In the genomic region with DNA sequence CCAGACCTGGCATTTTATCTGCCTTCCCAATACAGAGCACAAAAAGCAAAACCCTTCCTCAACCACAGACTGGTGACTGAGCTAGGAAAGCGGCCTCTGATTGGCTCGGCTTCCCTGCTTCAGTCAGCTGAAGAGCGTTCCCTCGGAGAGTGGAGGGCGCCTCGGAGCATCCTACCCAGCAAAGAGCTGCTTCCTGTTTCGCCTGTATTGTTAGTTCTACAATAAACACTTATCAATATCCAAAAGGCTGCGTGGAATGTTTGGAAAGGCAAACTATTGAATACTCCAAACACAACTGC, we compare ENCODE assay signal across 9 cellular contexts.
DNase-seq lines count a peak whose midpoint lies in the region; ATAC-seq, FAIRE-seq and TF ChIP-seq lines count a peak whose summit lies in the region.
"Had no signal": no experiment of that assay in that cellular context is flagged by ENCODE, and none has a peak within 500 bp of the region (broad histone marks: within the 10 kb centered on the region; RNA-seq: fewer than 3 reads in every experiment).

No MANE protein-coding gene starts in this region.

- no peak for TF ChIP-seq CTCF in cardiac muscle cell (IDR thresholded peaks at IDR 0.05; ENCODE audit: low read depth, low read length)
- TF ChIP-seq CTCF in thoracic aorta (IDR thresholded peaks at IDR 0.05): no peak

- no peak overlapping the region for H3K27ac Mint-ChIP-seq in activated CD4-positive, alpha-beta T cell treated with anti-CD3 and anti-CD28 coated beads for 36 hours
- H3K27ac Mint-ChIP-seq: activated CD4-positive, alpha-beta T cell treated with anti-CD3 and anti-CD28 coated beads, Interleukin-2, amount 10 ng/mL, durations not matched to agents 24 days and 14 days had no signal

- no peaks in the 10 kb centered on the region for H3K36me3 Mint-ChIP-seq in activated CD4-positive, alpha-beta T cell treated with anti-CD3 and anti-CD28 coated beads for 36 hours (ENCODE audit: low read depth)

- DNase-seq in activated CD4-positive, alpha-beta T cell treated with anti-CD3 and anti-CD28 coated beads for 36 hours: no peak
- no peak for DNase-seq in activated CD4-positive, alpha-beta T cell treated with anti-CD3 and anti-CD28 coated beads for 48 hours
- DNase-seq in cardiac muscle cell (ENCODE audit: low read depth in 1 of 2, low spot score in 1 of 2) (peak; percentile 30 to 34), thoracic aorta (ENCODE audit: low spot score) (no peak), UCSD-AML1 (lab: John Stamatoyannopoulos, UW; ENCODE audit: unreplicated experiment) (no peak), RCC 7860 (ENCODE audit: low spot score) (no peak)
- no peak for DNase-seq in activated effector memory CD4-positive, alpha-beta T cell treated with Interleukin-2 at 50 U/mL for 16 hours
- DNase-seq: activated CD4-positive, alpha-beta T cell treated with anti-CD3 and anti-CD28 coated beads, Interleukin-2, amount 10 ng/mL, durations not matched to agents 24 days and 14 days had no signal

- H3K27ac ChIP-seq in cardiac muscle cell (no peak overlapping the region), thoracic aorta (no peak overlapping the region)

- CTCF ChIA-PET in activated CD4-positive, alpha-beta T cell treated with anti-CD3 and anti-CD28 coated beads for 36 hours (lab: Charles Lee): interaction anchor here (0.7 to 1.8 kb wide), 3 partner anchors 16 to 952 kb away, joined by 3 to 5 read pairs (median 4); no protein-coding TSS in a partner anchor

- H3K4me3 ChIP-seq in cardiac muscle cell: no peak overlapping the region
- peak overlapping the region; percentile 49 for H3K4me3 ChIP-seq in thoracic aorta

- POLR2A ChIA-PET in activated CD4-positive, alpha-beta T cell treated with anti-CD3 and anti-CD28 coated beads for 36 hours (lab: Charles Lee): no interaction called here

- no peak for FAIRE-seq in RCC 7860 (lab: Jason Lieb, UNC)

- no peak overlapping the region for H3K4me3 Mint-ChIP-seq in activated CD4-positive, alpha-beta T cell treated with anti-CD3 and anti-CD28 coated beads for 36 hours
- H3K4me3 Mint-ChIP-seq: activated CD4-positive, alpha-beta T cell treated with anti-CD3 and anti-CD28 coated beads, Interleukin-2, amount 10 ng/mL, durations not matched to agents 24 days and 14 days had no signal

- H3K4me1 ChIP-seq in cardiac muscle cell (ENCODE audit: low read depth): no peaks in the 10 kb centered on the region
- no peaks in the 10 kb centered on the region for H3K4me1 ChIP-seq in thoracic aorta (ENCODE audit: control insufficient read depth in 1 of 2, low read depth in 2 of 2)

- intact Hi-C loops in activated CD4-positive, alpha-beta T cell treated with anti-CD3 and anti-CD28 coated beads for 36 hours (cut with DNase I, micrococcal nuclease): no loop called here

- H3K27me3 ChIP-seq in cardiac muscle cell (no peaks in the 10 kb centered on the region), thoracic aorta (replicated peaks; ENCODE audit: insufficient read depth) (no peaks in the 10 kb centered on the region)

- H3K36me3 ChIP-seq in cardiac muscle cell (no peaks in the 10 kb centered on the region), thoracic aorta (no peaks in the 10 kb centered on the region)

- peaks cover 4% of the 10 kb centered on the region for H3K4me1 Mint-ChIP-seq in activated CD4-positive, alpha-beta T cell treated with anti-CD3 and anti-CD28 coated beads for 36 hours

- no peaks in the 10 kb centered on the region for H3K9me3 Mint-ChIP-seq in activated CD4-positive, alpha-beta T cell treated with anti-CD3 and anti-CD28 coated beads for 36 hours (ENCODE audit: low read depth)

- H3K27me3 Mint-ChIP-seq in activated CD4-positive, alpha-beta T cell treated with anti-CD3 and anti-CD28 coated beads for 36 hours: no peaks in the 10 kb centered on the region

- peak; percentile 40 for ATAC-seq in activated CD4-positive, alpha-beta T cell treated with anti-CD3 and anti-CD28 coated beads for 36 hours
- ATAC-seq in SK-N-SH treated with all-trans-retinoic acid at 6 μM for 48 hours (peak; percentile 97), thoracic aorta (ENCODE audit: insufficient number of reproducible peaks, low FRiP score, low read depth) (no peak)

- H3K9me3 ChIP-seq in cardiac muscle cell (ENCODE audit: low read depth) (no peaks in the 10 kb centered on the region), thoracic aorta (no peaks in the 10 kb centered on the region)

TF ChIP-seq in SK-N-SH treated with all-trans-retinoic acid at 6 μM for 48 hours, 23 proteins besides CTCF, POLR2A, EP300 and RAD21:
- TF ChIP-seq ZNF70 (CRISPR knock-in tag; IDR thresholded peaks at IDR 0.05) (no peak), ESRRG (CRISPR knock-in tag; IDR thresholded peaks at IDR 0.05) (no peak), PATZ1 (CRISPR knock-in tag; IDR thresholded peaks at IDR 0.05; ENCODE audit: borderline replicate concordance) (no peak), CSDC2 (CRISPR knock-in tag; IDR thresholded peaks at IDR 0.05) (no peak), ZC3H10 (CRISPR knock-in tag; IDR thresholded peaks at IDR 0.05) (no peak), TOX (CRISPR knock-in tag; IDR thresholded peaks at IDR 0.05; ENCODE audit: borderline replicate concordance) (no peak), ZFP3 (CRISPR knock-in tag; IDR thresholded peaks at IDR 0.05) (no peak), CREB5 (CRISPR knock-in tag; IDR thresholded peaks at IDR 0.05; ENCODE audit: low read depth) (no peak), ARNTL (CRISPR knock-in tag; IDR thresholded peaks at IDR 0.05; ENCODE audit: borderline replicate concordance, low read depth) (no peak), ZNF565 (CRISPR knock-in tag; conservative IDR thresholded peaks at IDR 0.05; ENCODE audit: low read depth) (no peak), POU6F1 (CRISPR knock-in tag; IDR thresholded peaks at IDR 0.05; ENCODE audit: borderline replicate concordance, low read depth) (no peak), TCF4 (CRISPR knock-in tag; IDR thresholded peaks at IDR 0.05; ENCODE audit: borderline replicate concordance) (no peak), ISL1 (CRISPR knock-in tag; IDR thresholded peaks at IDR 0.05) (no peak)
- TF ChIP-seq, protein P1, sequence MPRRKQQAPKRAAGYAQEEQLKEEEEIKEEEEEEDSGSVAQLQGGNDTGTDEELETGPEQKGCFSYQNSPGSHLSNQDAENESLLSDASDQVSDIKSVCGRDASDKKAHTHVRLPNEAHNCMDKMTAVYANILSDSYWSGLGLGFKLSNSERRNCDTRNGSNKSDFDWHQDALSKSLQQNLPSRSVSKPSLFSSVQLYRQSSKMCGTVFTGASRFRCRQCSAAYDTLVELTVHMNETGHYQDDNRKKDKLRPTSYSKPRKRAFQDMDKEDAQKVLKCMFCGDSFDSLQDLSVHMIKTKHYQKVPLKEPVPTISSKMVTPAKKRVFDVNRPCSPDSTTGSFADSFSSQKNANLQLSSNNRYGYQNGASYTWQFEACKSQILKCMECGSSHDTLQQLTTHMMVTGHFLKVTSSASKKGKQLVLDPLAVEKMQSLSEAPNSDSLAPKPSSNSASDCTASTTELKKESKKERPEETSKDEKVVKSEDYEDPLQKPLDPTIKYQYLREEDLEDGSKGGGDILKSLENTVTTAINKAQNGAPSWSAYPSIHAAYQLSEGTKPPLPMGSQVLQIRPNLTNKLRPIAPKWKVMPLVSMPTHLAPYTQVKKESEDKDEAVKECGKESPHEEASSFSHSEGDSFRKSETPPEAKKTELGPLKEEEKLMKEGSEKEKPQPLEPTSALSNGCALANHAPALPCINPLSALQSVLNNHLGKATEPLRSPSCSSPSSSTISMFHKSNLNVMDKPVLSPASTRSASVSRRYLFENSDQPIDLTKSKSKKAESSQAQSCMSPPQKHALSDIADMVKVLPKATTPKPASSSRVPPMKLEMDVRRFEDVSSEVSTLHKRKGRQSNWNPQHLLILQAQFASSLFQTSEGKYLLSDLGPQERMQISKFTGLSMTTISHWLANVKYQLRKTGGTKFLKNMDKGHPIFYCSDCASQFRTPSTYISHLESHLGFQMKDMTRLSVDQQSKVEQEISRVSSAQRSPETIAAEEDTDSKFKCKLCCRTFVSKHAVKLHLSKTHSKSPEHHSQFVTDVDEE (CRISPR knock-in tag; IDR thresholded peaks at IDR 0.05): no peak

Comparison
In these comparisons a context has a peak if more than half of its experiments do, and no peak if none do; other contexts are left out.
1. DNase-seq: peak in cardiac muscle cell (2 of 2); none in activated CD4-positive, alpha-beta T cell treated with anti-CD3 and anti-CD28 coated beads for 36 hours (single experiment), activated CD4-positive, alpha-beta T cell treated with anti-CD3 and anti-CD28 coated beads for 48 hours (single experiment), thoracic aorta (single experiment), activated effector memory CD4-positive, alpha-beta T cell treated with Interleukin-2 at 50 U/mL for 16 hours (single experiment), UCSD-AML1 (single experiment) and RCC 7860 (single experiment).